ENCODE assay signal across 1 cellular context in genomic region chr6:43076093-43076927, GRCh38.
TF ChIP-seq lines count a peak whose summit lies in the region.

PTK7 (plus strand) TSS chr6:43076314; CDS start chr6:43076489, 175 bp downstream.

TF ChIP-seq in HepG2, 621 proteins besides CTCF, POLR2A, EP300 and RAD21 (continued from another document and continues in another):
- TF ChIP-seq MXD3 (CRISPR knock-in tag; IDR thresholded peaks at IDR 0.05) (peak; percentile 14; the same call in 1 of the 2 replicates), ZNF644 (CRISPR knock-in tag; IDR thresholded peaks at IDR 0.05; ENCODE audit: low read depth) (no peak), MXD4 (CRISPR knock-in tag; IDR thresholded peaks at IDR 0.05) (no peak), KMT2A (CRISPR knock-in tag; IDR thresholded peaks at IDR 0.05) (peak; percentile 83), ARNT2 (CRISPR knock-in tag; IDR thresholded peaks at IDR 0.05; ENCODE audit: low read depth) (peak; percentile 62; the same call in 1 of the 2 replicates), TERF1 (CRISPR knock-in tag; IDR thresholded peaks at IDR 0.05) (no peak), TCF7L2 (IDR thresholded peaks at IDR 0.05; ENCODE audit: low read depth, low read length) (no peak), NR2C2 (CRISPR knock-in tag; IDR thresholded peaks at IDR 0.05; ENCODE audit: borderline replicate concordance) (0 out of 2 replicates have a peak, but pooled peaks have one; percentile 30), ZNF660 (CRISPR knock-in tag; IDR thresholded peaks at IDR 0.05; ENCODE audit: borderline replicate concordance, low read depth) (no peak), RNF2 (conservative IDR thresholded peaks at IDR 0.05; ENCODE audit: low read depth) (no peak), DNMT3B (CRISPR knock-in tag; conservative IDR thresholded peaks at IDR 0.05) (no peak), SIX4 (CRISPR knock-in tag; IDR thresholded peaks at IDR 0.05) (no peak), ATF1 (CRISPR knock-in tag; IDR thresholded peaks at IDR 0.05) (no peak), ZNF333 (CRISPR knock-in tag; IDR thresholded peaks at IDR 0.05; ENCODE audit: borderline replicate concordance) (no peak), ZNF225 (CRISPR knock-in tag; IDR thresholded peaks at IDR 0.05) (no peak), MEIS1 (CRISPR knock-in tag; IDR thresholded peaks at IDR 0.05; ENCODE audit: borderline replicate concordance) (no peak; the same call in 1 of the 2 replicates), ZNF562 (CRISPR knock-in tag; IDR thresholded peaks at IDR 0.05; ENCODE audit: borderline replicate concordance) (no peak), HOXA5 (CRISPR knock-in tag; IDR thresholded peaks at IDR 0.05) (0 out of 2 replicates have a peak, but pooled peaks have one; percentile 45), FOXK2 (IDR thresholded peaks at IDR 0.05) (no peak), ZNF761 (CRISPR knock-in tag; conservative IDR thresholded peaks at IDR 0.05) (peak; percentile 38), NR1H2 (CRISPR knock-in tag; IDR thresholded peaks at IDR 0.05; ENCODE audit: borderline replicate concordance, low read depth) (no peak), TBX3 (IDR thresholded peaks at IDR 0.05; ENCODE audit: borderline replicate concordance) (no peak), ZNF878 (CRISPR knock-in tag; IDR thresholded peaks at IDR 0.05) (no peak), ZNF567 (CRISPR knock-in tag; IDR thresholded peaks at IDR 0.05; ENCODE audit: borderline replicate concordance) (no peak), KLF15 (CRISPR knock-in tag; IDR thresholded peaks at IDR 0.05; ENCODE audit: borderline replicate concordance) (no peak), ZNF407 (CRISPR knock-in tag; IDR thresholded peaks at IDR 0.05; ENCODE audit: not compliant biosample characterization) (no peak), ZNF274 (CRISPR knock-in tag; IDR thresholded peaks at IDR 0.05) (no peak), ZNF549 (CRISPR knock-in tag; IDR thresholded peaks at IDR 0.05) (no peak), JUN (CRISPR knock-in tag; IDR thresholded peaks at IDR 0.05) (no peak), CHD4 (IDR thresholded peaks at IDR 0.05; ENCODE audit: borderline replicate concordance, low read length) (no peak), ZNF180 (CRISPR knock-in tag; IDR thresholded peaks at IDR 0.05; ENCODE audit: borderline replicate concordance, low read depth) (no peak), AKAP8 (CRISPR knock-in tag; IDR thresholded peaks at IDR 0.05) (0 out of 2 replicates have a peak, but pooled peaks have one; percentile 37), SKI (IDR thresholded peaks at IDR 0.05; ENCODE audit: partially characterized antibody) (no peak)
- TF ChIP-seq, protein P1, sequence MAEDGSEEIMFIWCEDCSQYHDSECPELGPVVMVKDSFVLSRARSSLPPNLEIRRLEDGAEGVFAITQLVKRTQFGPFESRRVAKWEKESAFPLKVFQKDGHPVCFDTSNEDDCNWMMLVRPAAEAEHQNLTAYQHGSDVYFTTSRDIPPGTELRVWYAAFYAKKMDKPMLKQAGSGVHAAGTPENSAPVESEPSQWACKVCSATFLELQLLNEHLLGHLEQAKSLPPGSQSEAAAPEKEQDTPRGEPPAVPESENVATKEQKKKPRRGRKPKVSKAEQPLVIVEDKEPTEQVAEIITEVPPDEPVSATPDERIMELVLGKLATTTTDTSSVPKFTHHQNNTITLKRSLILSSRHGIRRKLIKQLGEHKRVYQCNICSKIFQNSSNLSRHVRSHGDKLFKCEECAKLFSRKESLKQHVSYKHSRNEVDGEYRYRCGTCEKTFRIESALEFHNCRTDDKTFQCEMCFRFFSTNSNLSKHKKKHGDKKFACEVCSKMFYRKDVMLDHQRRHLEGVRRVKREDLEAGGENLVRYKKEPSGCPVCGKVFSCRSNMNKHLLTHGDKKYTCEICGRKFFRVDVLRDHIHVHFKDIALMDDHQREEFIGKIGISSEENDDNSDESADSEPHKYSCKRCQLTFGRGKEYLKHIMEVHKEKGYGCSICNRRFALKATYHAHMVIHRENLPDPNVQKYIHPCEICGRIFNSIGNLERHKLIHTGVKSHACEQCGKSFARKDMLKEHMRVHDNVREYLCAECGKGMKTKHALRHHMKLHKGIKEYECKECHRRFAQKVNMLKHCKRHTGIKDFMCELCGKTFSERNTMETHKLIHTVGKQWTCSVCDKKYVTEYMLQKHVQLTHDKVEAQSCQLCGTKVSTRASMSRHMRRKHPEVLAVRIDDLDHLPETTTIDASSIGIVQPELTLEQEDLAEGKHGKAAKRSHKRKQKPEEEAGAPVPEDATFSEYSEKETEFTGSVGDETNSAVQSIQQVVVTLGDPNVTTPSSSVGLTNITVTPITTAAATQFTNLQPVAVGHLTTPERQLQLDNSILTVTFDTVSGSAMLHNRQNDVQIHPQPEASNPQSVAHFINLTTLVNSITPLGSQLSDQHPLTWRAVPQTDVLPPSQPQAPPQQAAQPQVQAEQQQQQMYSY (CRISPR knock-in tag; IDR thresholded peaks at IDR 0.05), result no peak
- TF ChIP-seq, protein P2, sequence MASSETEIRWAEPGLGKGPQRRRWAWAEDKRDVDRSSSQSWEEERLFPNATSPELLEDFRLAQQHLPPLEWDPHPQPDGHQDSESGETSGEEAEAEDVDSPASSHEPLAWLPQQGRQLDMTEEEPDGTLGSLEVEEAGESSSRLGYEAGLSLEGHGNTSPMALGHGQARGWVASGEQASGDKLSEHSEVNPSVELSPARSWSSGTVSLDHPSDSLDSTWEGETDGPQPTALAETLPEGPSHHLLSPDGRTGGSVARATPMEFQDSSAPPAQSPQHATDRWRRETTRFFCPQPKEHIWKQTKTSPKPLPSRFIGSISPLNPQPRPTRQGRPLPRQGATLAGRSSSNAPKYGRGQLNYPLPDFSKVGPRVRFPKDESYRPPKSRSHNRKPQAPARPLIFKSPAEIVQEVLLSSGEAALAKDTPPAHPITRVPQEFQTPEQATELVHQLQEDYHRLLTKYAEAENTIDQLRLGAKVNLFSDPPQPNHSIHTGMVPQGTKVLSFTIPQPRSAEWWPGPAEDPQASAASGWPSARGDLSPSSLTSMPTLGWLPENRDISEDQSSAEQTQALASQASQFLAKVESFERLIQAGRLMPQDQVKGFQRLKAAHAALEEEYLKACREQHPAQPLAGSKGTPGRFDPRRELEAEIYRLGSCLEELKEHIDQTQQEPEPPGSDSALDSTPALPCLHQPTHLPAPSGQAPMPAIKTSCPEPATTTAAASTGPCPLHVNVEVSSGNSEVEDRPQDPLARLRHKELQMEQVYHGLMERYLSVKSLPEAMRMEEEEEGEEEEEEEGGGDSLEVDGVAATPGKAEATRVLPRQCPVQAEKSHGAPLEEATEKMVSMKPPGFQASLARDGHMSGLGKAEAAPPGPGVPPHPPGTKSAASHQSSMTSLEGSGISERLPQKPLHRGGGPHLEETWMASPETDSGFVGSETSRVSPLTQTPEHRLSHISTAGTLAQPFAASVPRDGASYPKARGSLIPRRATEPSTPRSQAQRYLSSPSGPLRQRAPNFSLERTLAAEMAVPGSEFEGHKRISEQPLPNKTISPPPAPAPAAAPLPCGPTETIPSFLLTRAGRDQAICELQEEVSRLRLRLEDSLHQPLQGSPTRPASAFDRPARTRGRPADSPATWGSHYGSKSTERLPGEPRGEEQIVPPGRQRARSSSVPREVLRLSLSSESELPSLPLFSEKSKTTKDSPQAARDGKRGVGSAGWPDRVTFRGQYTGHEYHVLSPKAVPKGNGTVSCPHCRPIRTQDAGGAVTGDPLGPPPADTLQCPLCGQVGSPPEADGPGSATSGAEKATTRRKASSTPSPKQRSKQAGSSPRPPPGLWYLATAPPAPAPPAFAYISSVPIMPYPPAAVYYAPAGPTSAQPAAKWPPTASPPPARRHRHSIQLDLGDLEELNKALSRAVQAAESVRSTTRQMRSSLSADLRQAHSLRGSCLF (CRISPR knock-in tag; IDR thresholded peaks at IDR 0.05; ENCODE audit: borderline replicate concordance), result no peak
- TF ChIP-seq, protein P3, sequence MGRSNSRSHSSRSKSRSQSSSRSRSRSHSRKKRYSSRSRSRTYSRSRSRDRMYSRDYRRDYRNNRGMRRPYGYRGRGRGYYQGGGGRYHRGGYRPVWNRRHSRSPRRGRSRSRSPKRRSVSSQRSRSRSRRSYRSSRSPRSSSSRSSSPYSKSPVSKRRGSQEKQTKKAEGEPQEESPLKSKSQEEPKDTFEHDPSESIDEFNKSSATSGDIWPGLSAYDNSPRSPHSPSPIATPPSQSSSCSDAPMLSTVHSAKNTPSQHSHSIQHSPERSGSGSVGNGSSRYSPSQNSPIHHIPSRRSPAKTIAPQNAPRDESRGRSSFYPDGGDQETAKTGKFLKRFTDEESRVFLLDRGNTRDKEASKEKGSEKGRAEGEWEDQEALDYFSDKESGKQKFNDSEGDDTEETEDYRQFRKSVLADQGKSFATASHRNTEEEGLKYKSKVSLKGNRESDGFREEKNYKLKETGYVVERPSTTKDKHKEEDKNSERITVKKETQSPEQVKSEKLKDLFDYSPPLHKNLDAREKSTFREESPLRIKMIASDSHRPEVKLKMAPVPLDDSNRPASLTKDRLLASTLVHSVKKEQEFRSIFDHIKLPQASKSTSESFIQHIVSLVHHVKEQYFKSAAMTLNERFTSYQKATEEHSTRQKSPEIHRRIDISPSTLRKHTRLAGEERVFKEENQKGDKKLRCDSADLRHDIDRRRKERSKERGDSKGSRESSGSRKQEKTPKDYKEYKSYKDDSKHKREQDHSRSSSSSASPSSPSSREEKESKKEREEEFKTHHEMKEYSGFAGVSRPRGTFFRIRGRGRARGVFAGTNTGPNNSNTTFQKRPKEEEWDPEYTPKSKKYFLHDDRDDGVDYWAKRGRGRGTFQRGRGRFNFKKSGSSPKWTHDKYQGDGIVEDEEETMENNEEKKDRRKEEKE (IDR thresholded peaks at IDR 0.05), result no peak
- TF ChIP-seq, protein P4, sequence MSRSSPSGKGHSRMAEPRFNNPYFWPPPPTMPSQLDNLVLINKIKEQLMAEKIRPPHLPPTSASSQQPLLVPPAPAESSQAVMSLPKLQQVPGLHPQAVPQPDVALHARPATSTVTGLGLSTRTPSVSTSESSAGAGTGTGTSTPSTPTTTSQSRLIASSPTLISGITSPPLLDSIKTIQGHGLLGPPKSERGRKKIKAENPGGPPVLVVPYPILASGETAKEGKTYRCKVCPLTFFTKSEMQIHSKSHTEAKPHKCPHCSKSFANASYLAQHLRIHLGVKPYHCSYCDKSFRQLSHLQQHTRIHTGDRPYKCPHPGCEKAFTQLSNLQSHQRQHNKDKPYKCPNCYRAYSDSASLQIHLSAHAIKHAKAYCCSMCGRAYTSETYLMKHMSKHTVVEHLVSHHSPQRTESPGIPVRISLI (CRISPR knock-in tag; IDR thresholded peaks at IDR 0.05; ENCODE audit: borderline replicate concordance), result no peak
